Comparison of ENCODE assay signal across 8 cellular contexts in the genomic region with DNA sequence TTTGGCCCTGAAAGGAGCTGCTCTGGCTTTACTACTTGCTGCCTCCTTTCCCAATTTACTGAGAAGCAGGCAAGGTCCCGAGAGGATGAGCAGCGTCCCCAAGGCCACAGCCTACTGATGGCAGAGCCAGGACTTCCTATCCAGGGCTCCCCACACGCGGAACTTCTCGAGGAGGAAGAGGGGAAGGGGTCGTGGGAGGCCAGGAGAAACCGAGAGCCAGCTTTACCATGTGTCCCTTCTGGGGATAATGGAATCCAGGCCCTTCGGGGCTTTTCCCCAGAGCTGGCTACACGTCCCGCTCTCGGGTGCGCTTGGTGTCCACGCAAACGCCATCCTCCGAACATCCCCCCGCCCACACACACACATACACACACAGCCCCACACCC. TPM values are rescaled to one million over a fixed set of nuclear protein-coding genes. Genes with fewer than 3 reads are reported as not detected.
A peak's percentile ranks its signal among the peaks of the same experiment; 100 is the strongest.
DNase-seq lines count a peak whose midpoint lies in the region; ATAC-seq and TF ChIP-seq lines count a peak whose summit lies in the region.

No MANE protein-coding gene starts in this region.

- H3K9me3 ChIP-seq in mucosa of rectum (ENCODE audit: control insufficient read depth in 2 of 2, low read length in 2 of 2): no peaks in the 10 kb centered on the region
- no peaks in the 10 kb centered on the region for H3K9me3 ChIP-seq in Karpas-422 (ENCODE audit: low read length)

- ATAC-seq in central memory CD8-positive, alpha-beta T cell (replicated peaks; ENCODE audit: extremely low read depth, poor library complexity, severe bottlenecking): no peak
- no peak for ATAC-seq in HG03354 (IDR thresholded peaks at IDR 0.05; ENCODE audit: poor library complexity, severe bottlenecking, unreplicated experiment)
- no peak for ATAC-seq in GM21737 (IDR thresholded peaks at IDR 0.05; ENCODE audit: unreplicated experiment)
- no peak for ATAC-seq in HG02678 (IDR thresholded peaks at IDR 0.05; ENCODE audit: unreplicated experiment)

- no peaks in the 10 kb centered on the region for H3K9me3 Mint-ChIP-seq in IgD-negative memory B cell
- H3K9me3 Mint-ChIP-seq in central memory CD8-positive, alpha-beta T cell: no peaks in the 10 kb centered on the region

- H3K4me1 ChIP-seq in mucosa of rectum (ENCODE audit: control insufficient read depth in 2 of 2, insufficient read depth in 2 of 2, low read length in 2 of 2): peaks cover 12 to 19% of the 10 kb centered on the region in 2 donors
- H3K4me1 ChIP-seq in Karpas-422 (ENCODE audit: low read length): no peaks in the 10 kb centered on the region

- no peak for TF ChIP-seq CTCF in 22Rv1 (IDR thresholded peaks at IDR 0.05)

- H3K27me3 ChIP-seq in mucosa of rectum (ENCODE audit: control insufficient read depth in 2 of 2, insufficient read depth in 2 of 2, low read length in 2 of 2): peaks cover 8 to 25% of the 10 kb centered on the region in 2 donors
- H3K27me3 ChIP-seq in Karpas-422 (ENCODE audit: low read length): no peaks in the 10 kb centered on the region

- H2AFZ ChIP-seq in Karpas-422 (ENCODE audit: low read length): no peak overlapping the region

- peak overlapping the region; percentile 58 to 91 (median 84) for H3K4me3 Mint-ChIP-seq in IgD-negative memory B cell
- peak overlapping the region; percentile 57 for H3K4me3 Mint-ChIP-seq in central memory CD8-positive, alpha-beta T cell

- H3K27me3 Mint-ChIP-seq in IgD-negative memory B cell: peaks cover 41% of the 10 kb centered on the region
- peaks cover 84% of the 10 kb centered on the region for H3K27me3 Mint-ChIP-seq in central memory CD8-positive, alpha-beta T cell

- H3K27ac ChIP-seq in 22Rv1: peak overlapping the region; percentile 45; the same call in 1 of the 2 replicates
- peak overlapping the region; percentile 82 to 88 for H3K27ac ChIP-seq in mucosa of rectum (ENCODE audit: low read depth in 2 of 2, low read length in 2 of 2)
- no peak overlapping the region for H3K27ac ChIP-seq in Karpas-422 (ENCODE audit: low read length)

- no peak overlapping the region for H3K27ac Mint-ChIP-seq in IgD-negative memory B cell
- no peak overlapping the region for H3K27ac Mint-ChIP-seq in central memory CD8-positive, alpha-beta T cell (ENCODE audit: low read depth)

- DNase-seq in central memory CD8-positive, alpha-beta T cell (ENCODE audit: low spot score in 2 of 2): no peak
- DNase-seq in Karpas-422: no peak

- no peaks in the 10 kb centered on the region for H3K36me3 Mint-ChIP-seq in IgD-negative memory B cell
- no peaks in the 10 kb centered on the region for H3K36me3 Mint-ChIP-seq in central memory CD8-positive, alpha-beta T cell (ENCODE audit: insufficient read depth)

- H3K9ac ChIP-seq in mucosa of rectum (ENCODE audit: low read depth in 1 of 2, low read length in 2 of 2): peak overlapping the region; percentile 71 to 88
- no peak overlapping the region for H3K9ac ChIP-seq in Karpas-422 (ENCODE audit: low read length)

- H3K36me3 ChIP-seq in mucosa of rectum (ENCODE audit: control insufficient read depth in 2 of 2, insufficient read depth in 2 of 2, low read length in 2 of 2): no peaks in the 10 kb centered on the region
- H3K36me3 ChIP-seq in Karpas-422 (ENCODE audit: insufficient read depth, low read length): no peaks in the 10 kb centered on the region

- no peak overlapping the region for H3K4me2 ChIP-seq in Karpas-422 (ENCODE audit: low read depth, low read length, poor library complexity, severe bottlenecking)

- H4K20me1 ChIP-seq in Karpas-422 (ENCODE audit: insufficient read depth, low read depth, low read length): no peaks in the 10 kb centered on the region

- peaks cover 12 to 21% (median 20%) of the 10 kb centered on the region in 3 donors for H3K4me1 Mint-ChIP-seq in IgD-negative memory B cell
- peaks cover 21% of the 10 kb centered on the region for H3K4me1 Mint-ChIP-seq in central memory CD8-positive, alpha-beta T cell

- H3K4me3 ChIP-seq in mucosa of rectum (ENCODE audit: low read length in 2 of 2) (peak overlapping the region; percentile 56 to 70), Karpas-422 (ENCODE audit: low read length) (no peak overlapping the region)

- no peaks in the 10 kb centered on the region for H3K79me2 ChIP-seq in Karpas-422 (ENCODE audit: low read length)

- no peaks in the 10 kb centered on the region for H3K9me2 ChIP-seq in Karpas-422 (replicated peaks; ENCODE audit: insufficient read depth, low read length)

RNA-seq across cellular contexts. Expression of gene CCN1, which starts 4.3 kb away (rescaled TPM):
- not detected for polyA plus RNA-seq in IgD-negative memory B cell
- total RNA-seq in Karpas-422 (2014; rRNA removed; shearing (Covaris generic); ENCODE audit: low replicate concordance): 0.07 TPM in 1 of 2 replicates, not detected in the other
